Comparison of ENCODE assay signal across 9 cellular contexts in the genomic region with DNA sequence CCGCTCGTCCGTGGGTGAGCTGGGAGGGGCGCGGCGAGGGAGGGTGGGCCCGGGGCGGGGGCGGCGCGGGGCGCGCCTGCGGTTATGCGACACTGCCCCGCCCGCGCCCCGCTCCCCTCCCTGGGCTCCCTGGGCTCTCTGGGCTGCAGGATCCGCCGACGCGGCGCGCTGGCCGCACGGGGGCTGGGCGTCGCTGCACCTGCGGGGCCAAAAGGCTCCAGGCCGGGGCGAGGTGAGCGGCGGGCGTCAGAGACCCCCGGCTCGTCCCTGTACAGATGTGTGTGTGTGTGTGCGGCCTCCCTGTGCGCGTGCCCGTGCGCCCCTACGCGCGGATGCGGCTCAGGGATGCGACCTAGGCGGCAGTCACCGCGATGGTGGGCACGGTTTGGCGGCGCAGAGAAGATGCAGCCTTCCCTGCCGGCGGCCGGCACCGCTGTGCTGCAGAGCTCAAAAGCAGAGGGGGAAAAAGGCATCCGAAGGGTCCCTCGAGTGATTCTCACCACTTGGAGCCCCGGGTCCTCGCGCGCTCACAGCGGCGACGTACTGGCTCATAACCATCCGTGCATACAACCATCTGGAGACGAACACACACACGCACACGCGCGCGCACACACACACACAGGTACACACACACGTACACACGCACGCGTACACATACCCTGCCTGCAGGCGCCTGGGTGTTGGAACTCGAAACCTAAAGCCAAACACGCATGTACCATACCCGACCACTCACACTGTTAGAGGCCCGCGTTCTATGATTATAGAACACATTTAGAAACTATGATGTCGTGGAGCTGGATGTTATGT. TPM values are rescaled to one million over a fixed set of nuclear protein-coding genes. Genes with fewer than 3 reads are reported as not detected.
A peak's percentile ranks its signal among the peaks of the same experiment; 100 is the strongest.
DNase-seq lines count a peak whose midpoint lies in the region; ATAC-seq and TF ChIP-seq lines count a peak whose summit lies in the region.
"Had no signal": no experiment of that assay in that cellular context is flagged by ENCODE, and none has a peak within 500 bp of the region (broad histone marks: within the 10 kb centered on the region; RNA-seq: fewer than 3 reads in every experiment).

No MANE protein-coding gene starts in this region.

- H3K27me3 ChIP-seq in cardiac muscle cell (peaks cover 71% of the 10 kb centered on the region), lower lobe of right lung (ENCODE audit: low read depth) (peaks cover 62% of the 10 kb centered on the region), uterus (peaks cover 0 to 4% of the 10 kb centered on the region in 2 donors)

- no peak overlapping the region for H3K27ac ChIP-seq in cardiac muscle cell
- no peak overlapping the region for H3K27ac ChIP-seq in lower lobe of right lung
- no peak overlapping the region for H3K27ac ChIP-seq in uterus

- in situ Hi-C loops in astrocyte of the spinal cord (cut with HindIII; ENCODE audit: low sequenced_read_pairs), result no loop called here

- H3K27me3 Mint-ChIP-seq in type B pancreatic cell, result peaks cover 75% of the 10 kb centered on the region

- no peaks in the 10 kb centered on the region for H3K36me3 Mint-ChIP-seq in type B pancreatic cell

- intact Hi-C loops in Right ventricle myocardium inferior (cut with DNase I) (no loop called here), lower lobe of right lung (cut with DNase I) (no loop called here), uterus (cut with DNase I; ENCODE audit: low total_unique reads) (no loop called here)

- H3K4me1 ChIP-seq in cardiac muscle cell (ENCODE audit: low read depth), result peaks cover 7% of the 10 kb centered on the region
- H3K4me1 ChIP-seq in lower lobe of right lung, result peaks cover 6% of the 10 kb centered on the region
- H3K4me1 ChIP-seq in uterus, result peaks cover 0 to 9% of the 10 kb centered on the region in 2 donors

- peak in 1 of 2 donors; percentile 14 for DNase-seq in cardiac muscle cell (ENCODE audit: low read depth in 1 of 2, low spot score in 1 of 2)
- DNase-seq in Right ventricle myocardium inferior (ENCODE audit: missing footprints), result no peak
- DNase-seq in astrocyte of the spinal cord (ENCODE audit: low read depth, low spot score), result no peak
- DNase-seq in lower lobe of right lung, result no peak
- DNase-seq in type B pancreatic cell (ENCODE audit: extremely low spot score, unreplicated experiment), result no peak
- DNase-seq in ureter (ENCODE audit: low spot score), result no peak
- DNase-seq in uterus, result no peak
- DNase-seq: SIG-M5 had no signal

- H3K4me3 ChIP-seq in cardiac muscle cell (peak overlapping the region; percentile 76), astrocyte of the spinal cord (ENCODE audit: low read depth, low read length) (peak overlapping the region; percentile 13), lower lobe of right lung (peak overlapping the region; percentile 38), uterus (no peak overlapping the region)

- TF ChIP-seq POLR2A in uterus (IDR thresholded peaks at IDR 0.05), result no peak

- peak overlapping the region; percentile 17 for H3K27ac Mint-ChIP-seq in type B pancreatic cell

- TF ChIP-seq CTCF in cardiac muscle cell (IDR thresholded peaks at IDR 0.05; ENCODE audit: low read depth, low read length) (no peak), astrocyte of the spinal cord (IDR thresholded peaks at IDR 0.05; ENCODE audit: low read depth, low read length) (no peak), lower lobe of right lung (IDR thresholded peaks at IDR 0.05) (no peak), type B pancreatic cell (conservative IDR thresholded peaks at IDR 0.05) (no peak), uterus (IDR thresholded peaks at IDR 0.05) (no peak)

- peaks cover 8% of the 10 kb centered on the region for H3K4me1 Mint-ChIP-seq in type B pancreatic cell (ENCODE audit: unreplicated experiment)

- no peak for ATAC-seq in Right ventricle myocardium inferior
- ATAC-seq in lower lobe of right lung, result peak; percentile 4 to 21
- no peak for ATAC-seq in GM21381 (IDR thresholded peaks at IDR 0.05; ENCODE audit: unreplicated experiment)

- H3K36me3 ChIP-seq in cardiac muscle cell, result no peaks in the 10 kb centered on the region
- H3K36me3 ChIP-seq in lower lobe of right lung, result no peaks in the 10 kb centered on the region
- H3K36me3 ChIP-seq in uterus, result no peaks in the 10 kb centered on the region

- no peaks in the 10 kb centered on the region for H3K9me3 Mint-ChIP-seq in type B pancreatic cell

- H3K9me3 ChIP-seq in cardiac muscle cell (ENCODE audit: low read depth) (no peaks in the 10 kb centered on the region), lower lobe of right lung (no peaks in the 10 kb centered on the region), uterus (no peaks in the 10 kb centered on the region)

- peak overlapping the region; percentile 75 for H3K4me3 Mint-ChIP-seq in type B pancreatic cell

RNA-seq across cellular contexts. Expression of a gene that starts 0.7 kb away (rescaled TPM):
- 0.86 and 1.6 TPM in 2 replicates for total RNA-seq in cardiac muscle cell
- 0.31 and 0.89 TPM in 2 replicates for polyA plus RNA-seq in cardiac muscle cell
- total RNA-seq in Right ventricle myocardium inferior, result 0.11 TPM
- total RNA-seq in lower lobe of right lung, result 1.7 TPM
- total RNA-seq in type B pancreatic cell (ENCODE audit: low replicate concordance), result 13.8 and 55.2 TPM in 2 replicates
- total RNA-seq in ureter, result 0.13 TPM
- total RNA-seq in uterus, result 10 to 100 TPM in 1 of 4 donors, under 1 TPM in 1, not detected in 2; 0.64 to 21.4 TPM

Comparison
In these comparisons a context has a peak if more than half of its experiments do, and no peak if none do; other contexts are left out.
1. H3K4me3 ChIP-seq: peak in cardiac muscle cell (single experiment), astrocyte of the spinal cord (single experiment) and lower lobe of right lung (single experiment); none in uterus (0 of 2).
2. ATAC-seq: peak in lower lobe of right lung (2 of 2); none in Right ventricle myocardium inferior (single experiment) and GM21381 (single experiment).